Comparison of ENCODE assay signal across 21 cellular contexts in the genomic region with DNA sequence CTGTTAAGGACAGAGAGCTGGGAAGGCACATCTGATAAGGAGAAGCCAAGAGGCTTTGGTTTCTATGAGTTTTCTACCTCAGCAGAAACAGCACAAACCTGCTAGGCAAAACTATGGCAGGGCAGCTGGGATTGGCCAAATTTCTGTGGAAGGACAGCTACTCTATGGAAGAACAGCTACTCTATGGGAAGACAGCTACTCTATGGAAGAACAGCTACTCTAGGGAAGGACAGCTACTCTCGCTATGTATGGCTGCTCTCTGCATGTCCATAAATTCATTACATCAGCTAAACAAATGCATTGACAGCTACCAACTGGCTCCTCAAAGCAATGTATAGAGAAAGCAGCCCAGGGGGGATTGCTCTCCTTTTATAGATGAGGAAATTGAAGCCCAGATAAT. TPM values are rescaled to one million over a fixed set of nuclear protein-coding genes. Genes with fewer than 3 reads are reported as not detected.
DNase-seq lines count a peak whose midpoint lies in the region; ATAC-seq and TF ChIP-seq lines count a peak whose summit lies in the region.
"Had no signal": no experiment of that assay in that cellular context is flagged by ENCODE, and none has a peak within 500 bp of the region (broad histone marks: within the 10 kb centered on the region; RNA-seq: fewer than 3 reads in every experiment).

No MANE protein-coding gene starts in this region.

- no peaks in the 10 kb centered on the region for H3K27me3 ChIP-seq in heart left ventricle
- no peaks in the 10 kb centered on the region for H3K27me3 ChIP-seq in sigmoid colon
- no peaks in the 10 kb centered on the region for H3K27me3 ChIP-seq in adrenal gland
- H3K27me3 ChIP-seq: BLaER1 had no signal

- DNase-seq in heart left ventricle (no peak), Right ventricle myocardium superior (no peak), coronary artery (ENCODE audit: low spot score) (peak; percentile 28), sigmoid colon (no peak), adrenal gland (no peak)
- DNase-seq: 8988T; CD4-positive, alpha-beta memory T cell; DMS153; DMS79; GDM1; HCEC 1CT had no signal

- ATAC-seq in heart left ventricle (no peak), Right ventricle myocardium superior (ENCODE audit: poor library complexity) (no peak), HG02759 (IDR thresholded peaks at IDR 0.05; ENCODE audit: unreplicated experiment) (no peak), HG02588 (IDR thresholded peaks at IDR 0.05; ENCODE audit: unreplicated experiment) (no peak)
- ATAC-seq: GM23338 had no signal

- intact Hi-C loops in heart left ventricle (cut with DNase I) = loop anchor here in 2 of 10 donors (1.0 to 2.0 kb wide), 2 partner anchors 22 kb away; no protein-coding TSS in a partner anchor
- intact Hi-C loops in Right ventricle myocardium superior (cut with DNase I) = no loop called here
- intact Hi-C loops in sigmoid colon (cut with DNase I) = no loop called here
- intact Hi-C loops in adrenal gland (cut with DNase I) = no loop called here

- TF ChIP-seq EP300 in sigmoid colon (IDR thresholded peaks at IDR 0.05) = no peak

- TF ChIP-seq CTCF in heart left ventricle (IDR thresholded peaks at IDR 0.05) (no peak), HEK293 (tag by site-specific recombination; IDR thresholded peaks at IDR 0.05) (no peak), coronary artery (IDR thresholded peaks at IDR 0.05) (no peak), sigmoid colon (IDR thresholded peaks at IDR 0.05) (no peak), adrenal gland (IDR thresholded peaks at IDR 0.05) (no peak)

- CTCF ChIA-PET in HEK293 (lab: Yijun Ruan, JAX) = interaction anchor here (1.1 to 1.5 kb wide), 3 partner anchors 13 to 413 kb away, joined by 3 to 6 read pairs (median 4); no protein-coding TSS in a partner anchor

- 87 to 100% (median 99%) methylated on average over 1 of the region's 1 CpG for WGBS in heart left ventricle, 4 donors
- 94 to 97% methylated on average over 1 of the region's 1 CpG for WGBS in sigmoid colon, 2 donors
- WGBS in adrenal gland, 4 donors = 92 to 100% (median 99%) methylated on average over 1 of the region's 1 CpG

- TF ChIP-seq POLR2A in heart left ventricle (IDR thresholded peaks at IDR 0.05) (no peak), sigmoid colon (IDR thresholded peaks at IDR 0.05) (no peak), adrenal gland (IDR thresholded peaks at IDR 0.05) (no peak)

- POLR2A ChIA-PET in HEK293 (lab: Yijun Ruan, JAX) = no interaction called here

- H3K27ac ChIP-seq in heart left ventricle (peak overlapping the region in 9 of 12 donors; percentile 50 to 91 (median 69)), HEK293 (ENCODE audit: extremely low read depth, low read depth, low read length) (no peak overlapping the region), coronary artery (peak overlapping the region in 1 of 2 donors; percentile 20), sigmoid colon (peak overlapping the region in 3 of 4 donors; percentile 65 to 78 (median 70)), adrenal gland (no peak overlapping the region)
- H3K27ac ChIP-seq: BLaER1, HL-60 had no signal

- H3K4me3 ChIP-seq in heart left ventricle = no peak overlapping the region
- no peak overlapping the region for H3K4me3 ChIP-seq in HEK293 (ENCODE audit: low read depth, low read length)
- H3K4me3 ChIP-seq in coronary artery = no peak overlapping the region
- no peak overlapping the region for H3K4me3 ChIP-seq in sigmoid colon
- no peak overlapping the region for H3K4me3 ChIP-seq in adrenal gland
- H3K4me3 ChIP-seq: BLaER1, GM23338 had no signal

- peaks cover 0 to 18% (median 6%) of the 10 kb centered on the region in 12 donors for H3K9me3 ChIP-seq in heart left ventricle
- H3K9me3 ChIP-seq in HEK293 (ENCODE audit: control insufficient read depth, insufficient read depth, low read depth, low read length) = no peaks in the 10 kb centered on the region
- peaks cover 0 to 13% (median 1%) of the 10 kb centered on the region in 4 donors for H3K9me3 ChIP-seq in sigmoid colon
- H3K9me3 ChIP-seq in adrenal gland (replicated peaks in 1 of 3) = no peaks in the 10 kb centered on the region

- H3K36me3 ChIP-seq in heart left ventricle = peaks cover 0 to 29% (median 4%) of the 10 kb centered on the region in 9 donors
- no peaks in the 10 kb centered on the region for H3K36me3 ChIP-seq in HEK293 (ENCODE audit: control insufficient read depth in 2 of 2, insufficient read depth in 1 of 2, low read length in 2 of 2)
- peaks cover 0 to 34% (median 11%) of the 10 kb centered on the region in 4 donors for H3K36me3 ChIP-seq in sigmoid colon
- no peaks in the 10 kb centered on the region for H3K36me3 ChIP-seq in adrenal gland (replicated peaks in 1 of 2)
- H3K36me3 ChIP-seq: BLaER1 had no signal

- peaks cover 3 to 40% (median 29%) of the 10 kb centered on the region in 12 donors for H3K4me1 ChIP-seq in heart left ventricle
- H3K4me1 ChIP-seq in HEK293 (ENCODE audit: control insufficient read depth, insufficient read depth, low read length) = peaks cover 3% of the 10 kb centered on the region
- peaks cover 0 to 47% (median 43%) of the 10 kb centered on the region in 4 donors for H3K4me1 ChIP-seq in sigmoid colon
- H3K4me1 ChIP-seq in adrenal gland (replicated peaks in 1 of 2) = peaks cover 0 to 17% of the 10 kb centered on the region in 2 donors
- H3K4me1 ChIP-seq: BLaER1 had no signal

TF ChIP-seq in HEK293, 187 proteins besides CTCF, POLR2A, EP300 and RAD21:
- TF ChIP-seq ZNF707 (tag by site-specific recombination; IDR thresholded peaks at IDR 0.05) = no peak
- no peak for TF ChIP-seq ZBTB17 (tag by site-specific recombination; IDR thresholded peaks at IDR 0.05)
- peak; percentile 92 for TF ChIP-seq ZNF394 (tag by site-specific recombination; IDR thresholded peaks at IDR 0.05; ENCODE audit: borderline replicate concordance)

RNA-seq across cellular contexts. Expression of a gene that starts 24.8 kb away (rescaled TPM):
- total RNA-seq in heart left ventricle (100 to 1,000 TPM; 120 to 245 (median 173) TPM), Right ventricle myocardium superior (144 TPM), sigmoid colon (100 to 1,000 TPM in 3 of 4 donors, 10 to 100 TPM in 1; 93.5 to 236 (median 153) TPM), adrenal gland (10 to 100 TPM in 2 of 8 donors, 1 to 10 TPM in 5, under 1 TPM in 1; 0.94 to 15.3 (median 4.8) TPM)
- polyA plus RNA-seq in heart left ventricle (10 to 100 TPM; 84.1 to 94.6 TPM), sigmoid colon (10 to 100 TPM in 1 of 3 donors, 1 to 10 TPM in 1, under 1 TPM in 1; 0.69 to 14.2 (median 1.2) TPM), adrenal gland (1 to 10 TPM in 2 of 3 donors, under 1 TPM in 1; 0.72 to 8.3 (median 4.4) TPM)
- total RNA-seq: A673; CD4-positive, alpha-beta memory T cell; Daoy had no signal
- polyA plus RNA-seq: CD14-positive monocyte; CD4-positive, alpha-beta memory T cell; IgD-negative memory B cell had no signal

Comparison
In these comparisons a context has a peak if more than half of its experiments do, and no peak if none do; other contexts are left out.
1. H3K27ac ChIP-seq: peak in heart left ventricle (9 of 12) and sigmoid colon (3 of 4); none in HEK293 (single experiment) and adrenal gland (0 of 5).